Comparison of ENCODE assay signal across 10 cellular contexts in genomic region chr6:31474871-31475286, GRCh38. TPM values are rescaled to one million over a fixed set of nuclear protein-coding genes. Genes with fewer than 3 reads are reported as not detected.
DNase-seq lines count a peak whose midpoint lies in the region; ATAC-seq and TF ChIP-seq lines count a peak whose summit lies in the region.
"Had no signal": no experiment of that assay in that cellular context is flagged by ENCODE, and none has a peak within 500 bp of the region (broad histone marks: within the 10 kb centered on the region; RNA-seq: fewer than 3 reads in every experiment).

No MANE protein-coding gene starts in this region.

- H3K4me1 Mint-ChIP-seq in central memory CD8-positive, alpha-beta T cell, result peaks cover 63% of the 10 kb centered on the region

- TF ChIP-seq EP300 in gastroesophageal sphincter (IDR thresholded peaks at IDR 0.05), result no peak

- H3K27me3 ChIP-seq in neutrophil (no peaks in the 10 kb centered on the region), body of pancreas (no peaks in the 10 kb centered on the region), gastroesophageal sphincter (peaks cover 14% of the 10 kb centered on the region)
- H3K27me3 ChIP-seq: ovary had no signal

- H3K4me3 ChIP-seq in neutrophil (ENCODE audit: low read depth in 1 of 2, low read length in 1 of 2) (no peak overlapping the region), body of pancreas (no peak overlapping the region), gastroesophageal sphincter (no peak overlapping the region)
- H3K4me3 ChIP-seq: ovary had no signal

- H3K9me3 ChIP-seq in neutrophil (no peaks in the 10 kb centered on the region), body of pancreas (no peaks in the 10 kb centered on the region), gastroesophageal sphincter (no peaks in the 10 kb centered on the region)
- H3K9me3 ChIP-seq: ovary had no signal

- H3K36me3 Mint-ChIP-seq in central memory CD8-positive, alpha-beta T cell (ENCODE audit: insufficient read depth), result peaks cover 9% of the 10 kb centered on the region

- no peaks in the 10 kb centered on the region for H3K9me3 Mint-ChIP-seq in central memory CD8-positive, alpha-beta T cell

- TF ChIP-seq POLR2A in body of pancreas (IDR thresholded peaks at IDR 0.05) (no peak), gastroesophageal sphincter (IDR thresholded peaks at IDR 0.05) (no peak)

- TF ChIP-seq CTCF in neutrophil (IDR thresholded peaks at IDR 0.05) (peak; percentile 9), body of pancreas (IDR thresholded peaks at IDR 0.05) (no peak), gastroesophageal sphincter (IDR thresholded peaks at IDR 0.05) (no peak)

- no peak overlapping the region for H3K27ac ChIP-seq in neutrophil
- H3K27ac ChIP-seq in body of pancreas, result no peak overlapping the region
- no peak overlapping the region for H3K27ac ChIP-seq in gastroesophageal sphincter
- H3K27ac ChIP-seq: ovary, VCaP had no signal

- no peak overlapping the region for H3K4me3 Mint-ChIP-seq in central memory CD8-positive, alpha-beta T cell

- DNase-seq in ELF-1 (ENCODE audit: low read depth, low spot score) (peak; percentile 30), KBM-7 (peak; percentile 19), body of pancreas (no peak), NCI-H446 treated with DMSO at 0.1 percent for 48 hours (lab: John Stamatoyannopoulos, UW) (no peak)
- DNase-seq in central memory CD8-positive, alpha-beta T cell (ENCODE audit: low spot score in 2 of 2), result no peak
- DNase-seq: ovary had no signal

- H3K27ac Mint-ChIP-seq in central memory CD8-positive, alpha-beta T cell (ENCODE audit: low read depth), result peak overlapping the region; percentile 43

- intact Hi-C loops in body of pancreas (cut with DNase I), result no loop called here

- H3K36me3 ChIP-seq in neutrophil (peaks cover 19% of the 10 kb centered on the region), body of pancreas (replicated peaks in 1 of 2; ENCODE audit: insufficient read depth in 1 of 2, low read depth in 2 of 2) (no peaks in the 10 kb centered on the region), gastroesophageal sphincter (no peaks in the 10 kb centered on the region)
- H3K36me3 ChIP-seq: ovary had no signal

- in situ Hi-C loops in KBM-7 (cut with MboI; ENCODE audit: low pct_unique_long_range_greater_than_20kb, low sequenced_read_pairs), result no loop called here

- WGBS in body of pancreas, 2 donors, result 51 to 67% methylated on average over 6 of the region's 6 CpGs
- 60 to 88% methylated on average over 1 to 2 of the region's 6 CpGs for WGBS in gastroesophageal sphincter (ENCODE audit: low coverage in 1 of 2), 2 donors

- no peaks in the 10 kb centered on the region for H3K4me1 ChIP-seq in neutrophil (ENCODE audit: control insufficient read depth in 1 of 2, insufficient read depth in 1 of 2, low read depth in 1 of 2, low read length in 1 of 2)
- H3K4me1 ChIP-seq in body of pancreas, result no peaks in the 10 kb centered on the region
- H3K4me1 ChIP-seq in gastroesophageal sphincter, result no peaks in the 10 kb centered on the region

- no peak for ATAC-seq in central memory CD8-positive, alpha-beta T cell (replicated peaks; ENCODE audit: extremely low read depth, poor library complexity, severe bottlenecking)
- no peak for ATAC-seq in body of pancreas
- ATAC-seq in gastroesophageal sphincter, result no peak

- H3K27me3 Mint-ChIP-seq in central memory CD8-positive, alpha-beta T cell, result no peaks in the 10 kb centered on the region

RNA-seq across cellular contexts. Expression of gene MICB, which starts 23.1 kb away (rescaled TPM):
- total RNA-seq in body of pancreas, result under 1 TPM in 1 of 2 donors, not detected in 1; 0.78 TPM
- 1 to 10 TPM; 1.7 to 4.8 (median 2.0) TPM for total RNA-seq in gastroesophageal sphincter
- total RNA-seq: HT1080 had no signal

RNA-seq across cellular contexts. Expression of gene MCCD1, which starts 53.9 kb away (rescaled TPM):
- total RNA-seq in body of pancreas (not detected), gastroesophageal sphincter (not detected)
- total RNA-seq: HT1080, ovary had no signal

Comparison
In these comparisons a context has a peak if more than half of its experiments do, and no peak if none do; other contexts are left out.
1. DNase-seq: peak in ELF-1 (single experiment) and KBM-7 (single experiment); none in central memory CD8-positive, alpha-beta T cell (0 of 2), body of pancreas (0 of 4) and NCI-H446 treated with DMSO at 0.1 percent for 48 hours (single experiment).